ENCODE assay signal across 30 cellular contexts in genomic region chr20:50704971-50705370, GRCh38. TPM values are rescaled to one million over a fixed set of nuclear protein-coding genes. Genes with fewer than 3 reads are reported as not detected.
DNase-seq lines count a peak whose midpoint lies in the region; ATAC-seq and TF ChIP-seq lines count a peak whose summit lies in the region.
"Had no signal": no experiment of that assay in that cellular context is flagged by ENCODE, and none has a peak within 500 bp of the region (broad histone marks: within the 10 kb centered on the region; RNA-seq: fewer than 3 reads in every experiment).

No MANE protein-coding gene starts in this region.

- dilution Hi-C loops in mammary epithelial cell (cut with HindIII; ENCODE audit: low sequenced_read_pairs), result no loop called here

- ATAC-seq in upper lobe of right lung, result peak; percentile 49
- no peak for ATAC-seq in left cardiac atrium
- ATAC-seq: activated CD4-positive, alpha-beta T cell treated with anti-CD3 and anti-CD28 coated beads for 36 hours; lower lobe of right lung; right cardiac atrium; T-helper 17 cell had no signal

- H3K9ac ChIP-seq in mammary epithelial cell (ENCODE audit: insufficient read depth, low read length), result no peak overlapping the region
- H3K9ac ChIP-seq: KMS-11, parathyroid adenoma had no signal

- POLR2A ChIA-PET in MCF 10A (lab: Yijun Ruan, JAX), result interaction anchor here (0.7 kb wide), 1 partner anchor 86 kb away, joined by 3 read pairs; no protein-coding TSS in a partner anchor

- WGBS in mammary epithelial cell (ENCODE audit: low coverage, missing lambda C conversion rate), result 100% methylated on average over 1 of the region's 1 CpG
- WGBS in prostate gland, result 100% methylated on average over 1 of the region's 1 CpG

- H3K9me3 ChIP-seq in mammary epithelial cell (replicated peaks; ENCODE audit: insufficient read depth, low read length) (no peaks in the 10 kb centered on the region), upper lobe of right lung (no peaks in the 10 kb centered on the region), prostate gland (no peaks in the 10 kb centered on the region)
- H3K9me3 ChIP-seq: lower lobe of right lung, SJCRH30, testis had no signal

- H2AFZ ChIP-seq in mammary epithelial cell (ENCODE audit: low read depth, low read length), result no peak overlapping the region
- H2AFZ ChIP-seq: parathyroid adenoma, PC-9 had no signal

- no peaks in the 10 kb centered on the region for H3K36me3 Mint-ChIP-seq in MCF 10A (ENCODE audit: insufficient read depth, unreplicated experiment)
- H3K36me3 Mint-ChIP-seq: activated naive CD4-positive, alpha-beta T cell treated with anti-CD3 and anti-CD28 coated beads, Interleukin-2, amount 10 ng/mL, durations not matched to agents 7 days and 5 days had no signal

- in situ Hi-C loops in mammary epithelial cell (cut with MboI; ENCODE audit: low sequenced_read_pairs in 2 of 2), result no loop called here

- H3K27me3 ChIP-seq in mammary epithelial cell (ENCODE audit: insufficient read depth, low read length) (no peaks in the 10 kb centered on the region), upper lobe of right lung (no peaks in the 10 kb centered on the region), prostate gland (replicated peaks; ENCODE audit: insufficient read depth) (no peaks in the 10 kb centered on the region)
- H3K27me3 ChIP-seq: testis had no signal

- H3K4me3 ChIP-seq in mammary epithelial cell (replicated peaks in 1 of 3; ENCODE audit: insufficient read depth in 1 of 3, low read depth in 2 of 3, low read length in 3 of 3) (no peak overlapping the region), upper lobe of right lung (no peak overlapping the region), prostate gland (no peak overlapping the region)
- H3K4me3 ChIP-seq: lower lobe of right lung, PC-9, SJCRH30, testis had no signal

- intact Hi-C loops in MCF 10A (cut with micrococcal nuclease) (no loop called here), mammary epithelial cell (cut with micrococcal nuclease) (no loop called here), upper lobe of right lung (cut with DNase I) (no loop called here), prostate gland (cut with DNase I) (no loop called here), left cardiac atrium (cut with DNase I) (no loop called here)

- H3K27ac ChIP-seq in mammary epithelial cell (ENCODE audit: insufficient read depth, low read depth, low read length) (no peak overlapping the region), upper lobe of right lung (no peak overlapping the region), prostate gland (no peak overlapping the region)
- H3K27ac ChIP-seq: C4-2B, KMS-11, lower lobe of right lung, parathyroid adenoma, PC-9, SJCRH30, testis had no signal

- no peak overlapping the region for H3K4me2 ChIP-seq in mammary epithelial cell (ENCODE audit: insufficient read depth, low read depth, low read length)
- H3K4me2 ChIP-seq: KMS-11, PC-9 had no signal

- no peaks in the 10 kb centered on the region for H3K4me1 ChIP-seq in mammary epithelial cell (ENCODE audit: insufficient read depth, low read length)
- H3K4me1 ChIP-seq in upper lobe of right lung, result no peaks in the 10 kb centered on the region
- no peaks in the 10 kb centered on the region for H3K4me1 ChIP-seq in prostate gland (replicated peaks)
- H3K4me1 ChIP-seq: lower lobe of right lung, parathyroid adenoma, testis had no signal

- no peaks in the 10 kb centered on the region for H3K36me3 ChIP-seq in mammary epithelial cell (ENCODE audit: insufficient read depth, low read length)
- no peaks in the 10 kb centered on the region for H3K36me3 ChIP-seq in upper lobe of right lung
- H3K36me3 ChIP-seq in prostate gland, result no peaks in the 10 kb centered on the region
- H3K36me3 ChIP-seq: lower lobe of right lung, SJCRH30 had no signal

- CTCF ChIA-PET in MCF 10A (lab: Yijun Ruan, JAX) (interaction anchor here (0.6 kb wide), 1 partner anchor 584 kb away, joined by 3 read pairs; no protein-coding TSS in a partner anchor), mammary epithelial cell (lab: Charles Lee; ENCODE audit: low non-redundant PET) (no interaction called here)

- H3K9me3 Mint-ChIP-seq in MCF 10A (ENCODE audit: unreplicated experiment), result no peaks in the 10 kb centered on the region
- H3K9me3 Mint-ChIP-seq: activated naive CD4-positive, alpha-beta T cell treated with anti-CD3 and anti-CD28 coated beads, Interleukin-2, amount 10 ng/mL, durations not matched to agents 7 days and 5 days had no signal

- H3K27ac Mint-ChIP-seq in MCF 10A (ENCODE audit: low read depth, unreplicated experiment), result peak overlapping the region; percentile 53
- H3K27ac Mint-ChIP-seq: activated CD4-positive, alpha-beta T cell treated with anti-CD3 and anti-CD28 coated beads for 36 hours; activated naive CD4-positive, alpha-beta T cell treated with anti-CD3 and anti-CD28 coated beads, Interleukin-2, amount 10 ng/mL, durations not matched to agents 7 days and 5 days; T-helper 17 cell had no signal

- DNase-seq in MCF 10A (ENCODE audit: unreplicated experiment), result no peak
- no peak for DNase-seq in mammary epithelial cell
- peak; percentile 56 for DNase-seq in RPMI7951 (ENCODE audit: low read depth)
- peak; percentile 39 for DNase-seq in fibroblast of gingiva (ENCODE audit: low read depth)
- DNase-seq in upper lobe of right lung, result no peak
- no peak for DNase-seq in H4 (ENCODE audit: low spot score)
- no peak for DNase-seq in prostate gland (ENCODE audit: low spot score)
- no peak for DNase-seq in left cardiac atrium
- DNase-seq: activated CD4-positive, alpha-beta T cell treated with anti-CD3 and anti-CD28 coated beads for 36 hours; activated naive CD4-positive, alpha-beta T cell treated with anti-CD3 and anti-CD28 coated beads, Interleukin-2, amount 10 ng/mL, durations not matched to agents 7 days and 5 days; aorta; Calu3; hypothalamus; lower lobe of right lung; NCI-H1436 treated with DMSO at 0.1 percent for 48 hours; NCI-H2107; NCI-H510A treated with DMSO at 0.1 percent for 48 hours; NK-92 treated with Interleukin-12 subunit alpha and Interleukin-12 subunit beta, amount 100 ng/mL, for 24 hours; PC-9; right cardiac atrium; SJCRH30; stimulated activated CD4-positive, alpha-beta T cell treated with anti-CD3 and anti-CD28 coated beads, Interleukin-12 subunit alpha, Interleukin-12 subunit beta, amount 100 ng/mL, for 4 hours; stimulated activated CD4-positive, alpha-beta T cell treated with anti-CD3 and anti-CD28 coated beads, Interleukin-4, amount 100 ng/mL, for 24 hours; stimulated activated naive CD4-positive, alpha-beta T cell treated with Interleukin-2 at 50 U/mL for 16 hours; T-helper 17 cell; testis had no signal

- no peaks in the 10 kb centered on the region for H4K20me1 ChIP-seq in mammary epithelial cell (ENCODE audit: insufficient read depth, low read length)

- BruUV-seq in MCF 10A (replicated peaks; lab: Mats Ljungman, UMichigan), result no TSS peak
- no TSS peak for BruUV-seq in mammary epithelial cell (replicated peaks; lab: Mats Ljungman, UMichigan)

- TF ChIP-seq POLR2A in prostate gland (IDR thresholded peaks at IDR 0.05), result no peak

- no peaks in the 10 kb centered on the region for H3K4me1 Mint-ChIP-seq in MCF 10A (ENCODE audit: insufficient read depth, unreplicated experiment)
- H3K4me1 Mint-ChIP-seq: activated CD4-positive, alpha-beta T cell treated with anti-CD3 and anti-CD28 coated beads for 36 hours; activated naive CD4-positive, alpha-beta T cell treated with anti-CD3 and anti-CD28 coated beads, Interleukin-2, amount 10 ng/mL, durations not matched to agents 7 days and 5 days; T-helper 17 cell had no signal

- H3K79me2 ChIP-seq in mammary epithelial cell (ENCODE audit: insufficient read depth, low read length), result no peaks in the 10 kb centered on the region
- H3K79me2 ChIP-seq: parathyroid adenoma had no signal

- H3K4me3 Mint-ChIP-seq in MCF 10A (ENCODE audit: unreplicated experiment), result no peak overlapping the region
- H3K4me3 Mint-ChIP-seq: activated CD4-positive, alpha-beta T cell treated with anti-CD3 and anti-CD28 coated beads for 36 hours; activated naive CD4-positive, alpha-beta T cell treated with anti-CD3 and anti-CD28 coated beads, Interleukin-2, amount 10 ng/mL, durations not matched to agents 7 days and 5 days; T-helper 17 cell had no signal

- TF ChIP-seq CTCF in MCF 10A (IDR thresholded peaks at IDR 0.05; ENCODE audit: unreplicated experiment) (no peak), mammary epithelial cell (conservative IDR thresholded peaks at IDR 0.05 in 1 of 2, IDR thresholded peaks at IDR 0.05 in 1 of 2; ENCODE audit: extremely low read depth in 1 of 2, insufficient read depth in 1 of 2, low read depth in 1 of 2, low read length in 2 of 2) (no peak), upper lobe of right lung (IDR thresholded peaks at IDR 0.05) (no peak), prostate gland (IDR thresholded peaks at IDR 0.05) (no peak)

- no peaks in the 10 kb centered on the region for H3K27me3 Mint-ChIP-seq in MCF 10A (ENCODE audit: insufficient read depth, unreplicated experiment)

RNA-seq across cellular contexts. Expression of gene RIPOR3, which starts 13.6 kb away (rescaled TPM):
- total RNA-seq in MCF 10A (2022) (not detected in 2 replicates), mammary epithelial cell (under 1 TPM in 1 of 2 donors, not detected in 1; under 0.01 TPM), upper lobe of right lung (6.8 TPM), prostate gland (10 to 100 TPM in 1 of 2 donors, under 1 TPM in 1; 0.55 to 11.3 TPM), left cardiac atrium (1 to 10 TPM; 3.3 to 6.7 TPM)
- polyA plus RNA-seq in mammary epithelial cell, result not detected
- polyA minus RNA-seq in mammary epithelial cell, result not detected
- total RNA-seq in RPMI7951 (2014; rRNA removed; shearing (Covaris generic)), result 10.0 and 10.8 TPM in 2 replicates
- total RNA-seq in H4 (2014; rRNA removed; shearing (Covaris generic)), result 0.14 and 0.58 TPM in 2 replicates
- total RNA-seq: activated CD4-positive, alpha-beta T cell treated with anti-CD3 and anti-CD28 coated beads for 36 hours had no signal
- polyA plus RNA-seq: neural cell had no signal

RNA-seq across cellular contexts. Expression of gene PARD6B, which starts 26.4 kb away (rescaled TPM):
- 5.3 and 5.8 TPM in 2 replicates for total RNA-seq in MCF 10A (2022)
- 1 to 10 TPM; 5.6 to 7.7 TPM for total RNA-seq in mammary epithelial cell
- 1.5 TPM for polyA plus RNA-seq in mammary epithelial cell
- 4.8 TPM for polyA minus RNA-seq in mammary epithelial cell
- total RNA-seq in RPMI7951 (2014; rRNA removed; shearing (Covaris generic)), result 5.5 and 6.2 TPM in 2 replicates
- 43.2 TPM for total RNA-seq in upper lobe of right lung
- 1.6 and 3.3 TPM in 2 replicates for total RNA-seq in H4 (2014; rRNA removed; shearing (Covaris generic))
- 10 to 100 TPM in 1 of 2 donors, 1 to 10 TPM in 1; 8.3 to 14.4 TPM for total RNA-seq in prostate gland
- 1 to 10 TPM; 3.2 to 4.6 TPM for total RNA-seq in left cardiac atrium

Comparison
In these comparisons a context has a peak if more than half of its experiments do, and no peak if none do; other contexts are left out.
1. DNase-seq: peak in RPMI7951 (single experiment) and fibroblast of gingiva (single experiment); none in MCF 10A (single experiment), mammary epithelial cell (single experiment), upper lobe of right lung (single experiment), H4 (single experiment), prostate gland (single experiment) and left cardiac atrium (single experiment).